ENCODE assay signal across 21 cellular contexts in genomic region chr5:40354171-40354570, GRCh38.
"Had no signal": no experiment of that assay in that cellular context is flagged by ENCODE, and none has a peak within 500 bp of the region (broad histone marks: within the 10 kb centered on the region; RNA-seq: fewer than 3 reads in every experiment).

No MANE protein-coding gene starts in this region.

- H3K4me3 ChIP-seq: MG63, SJSA1, SK-N-MC had no signal

- FAIRE-seq: RCC 7860 had no signal

- H3K27ac ChIP-seq: HL-60, SJSA1, SK-N-MC had no signal

- DNase-seq: Karpas-422, KG1, MG63, NCI-H1092, NCI-H1105 treated with DMSO at 0.1 percent for 48 hours, NCI-H1417 treated with DMSO at 0.1 percent for 48 hours, NCI-H146, NCI-H1694 treated with DMSO at 0.1 percent for 48 hours, NCI-H1930, NCI-H2081, NCI-H2107, NCI-H2227 treated with DMSO at 0.1 percent for 48 hours, NCI-H524, NCI-H69, Right ventricle myocardium superior, RPMI8226, SIG-M5 had no signal

- H3K27me3 ChIP-seq: MG63, SJSA1 had no signal

- H3K36me3 ChIP-seq: MG63, SJSA1 had no signal

- H3K4me1 ChIP-seq: SJSA1 had no signal

- H3K9me3 ChIP-seq: MG63, SJSA1 had no signal
